In genomic region chr12:111368684-111369495, GRCh38 we compare ENCODE assay signal across 8 cellular contexts. TPM values are rescaled to one million over a fixed set of nuclear protein-coding genes. Genes with fewer than 3 reads are reported as not detected.
DNase-seq lines count a peak whose midpoint lies in the region; ATAC-seq and TF ChIP-seq lines count a peak whose summit lies in the region.

Gene PHETA1 (minus strand): TSS chr12:111369095. CDS start chr12:111363427, 5,668 bp downstream.

- TF ChIP-seq CTCF in KMS-11 (conservative IDR thresholded peaks at IDR 0.05; ENCODE audit: low read depth, low read length), result no peak
- TF ChIP-seq CTCF in fibroblast of villous mesenchyme (IDR thresholded peaks at IDR 0.05; ENCODE audit: insufficient read depth, low read depth, low read length), result no peak
- no peak for TF ChIP-seq CTCF in nephron progenitor cell (IDR thresholded peaks at IDR 0.05)

- H3K79me2 ChIP-seq in KMS-11 (ENCODE audit: insufficient read depth, low read depth), result no peaks in the 10 kb centered on the region

- ATAC-seq in GM21786 (IDR thresholded peaks at IDR 0.05; ENCODE audit: unreplicated experiment), result peak; percentile 89

- H3K4me2 ChIP-seq in KMS-11, result peak within 1 kb of the TSS; percentile 63

- H3K27me3 ChIP-seq in KMS-11 (ENCODE audit: insufficient read depth, low read depth), result no peaks in the 10 kb centered on the region

- H3K9me3 Mint-ChIP-seq in nephron progenitor cell, result peaks cover 2% of the 10 kb centered on the region

- H2AFZ ChIP-seq in KMS-11 (ENCODE audit: low read depth), result peak within 1 kb of the TSS; percentile 53

- H3K27ac ChIP-seq in KMS-11, result no peak within 1 kb of the TSS

- peaks cover 21% of the 10 kb centered on the region for H3K36me3 Mint-ChIP-seq in nephron progenitor cell (ENCODE audit: low read depth)

- no peaks in the 10 kb centered on the region for H3K36me3 ChIP-seq in KMS-11 (ENCODE audit: insufficient read depth)

- H3K9ac ChIP-seq in KMS-11, result peak within 1 kb of the TSS; percentile 22; the same call in 1 of the 2 replicates

- H3K27ac Mint-ChIP-seq in nephron progenitor cell, result no peak within 1 kb of the TSS

- H3K27me3 Mint-ChIP-seq in nephron progenitor cell (ENCODE audit: low read depth, poor library complexity), result peaks cover 19% of the 10 kb centered on the region

- H3K4me3 Mint-ChIP-seq in nephron progenitor cell, result peak within 1 kb of the TSS; percentile 86

- H3K4me3 ChIP-seq in KMS-11 (IDR thresholded peaks at IDR 0.05; ENCODE audit: insufficient read depth, low read depth, low read length) (no peak within 1 kb of the TSS), fibroblast of villous mesenchyme (ENCODE audit: low read depth, low read length) (peak within 1 kb of the TSS; percentile 87)

- DNase-seq in DMS53 treated with DMSO at 0.1 percent for 48 hours (lab: John Stamatoyannopoulos, UW; ENCODE audit: unreplicated experiment) (peak; percentile 27), RPMI8226 (peak; percentile 88), fibroblast of villous mesenchyme (ENCODE audit: low read depth) (peak; percentile 90), nephron progenitor cell (peak; percentile 96)
- peak; percentile 93 for DNase-seq in activated effector memory CD4-positive, alpha-beta T cell treated with anti-CD3 and anti-CD28 coated beads, Interleukin-2, amount 50 U/mL, for 16 hours
- peak; percentile 82 for DNase-seq in stimulated activated naive CD4-positive, alpha-beta T cell treated with Interleukin-2 at 50 U/mL for 16 hours (lab: John Stamatoyannopoulos, UW)

- peaks cover 15% of the 10 kb centered on the region for H3K4me1 Mint-ChIP-seq in nephron progenitor cell

- H3K4me1 ChIP-seq in KMS-11 (ENCODE audit: low read depth, poor library complexity, severe bottlenecking), result peaks cover 9% of the 10 kb centered on the region

- no peaks in the 10 kb centered on the region for H4K20me1 ChIP-seq in KMS-11 (ENCODE audit: insufficient read depth)

RNA-seq across cellular contexts. Expression of gene PHETA1, which starts in this region (rescaled TPM):
- total RNA-seq in fibroblast of villous mesenchyme, result 11.3 and 15.5 TPM in 2 replicates

Comparison
In these comparisons a context has a peak if more than half of its experiments do, and no peak if none do; other contexts are left out.
1. DNase-seq: peak in every context shown above with its lines; median percentile 96 in nephron progenitor cell; 93 in activated effector memory CD4-positive, alpha-beta T cell treated with anti-CD3 and anti-CD28 coated beads, Interleukin-2, amount 50 U/mL, for 16 hours; 90 in fibroblast of villous mesenchyme; 88 in RPMI8226; 82 in stimulated activated naive CD4-positive, alpha-beta T cell treated with Interleukin-2 at 50 U/mL for 16 hours; 27 in DMS53 treated with DMSO at 0.1 percent for 48 hours.